24 cellular contexts compared by ENCODE assay signal in the genomic region with DNA sequence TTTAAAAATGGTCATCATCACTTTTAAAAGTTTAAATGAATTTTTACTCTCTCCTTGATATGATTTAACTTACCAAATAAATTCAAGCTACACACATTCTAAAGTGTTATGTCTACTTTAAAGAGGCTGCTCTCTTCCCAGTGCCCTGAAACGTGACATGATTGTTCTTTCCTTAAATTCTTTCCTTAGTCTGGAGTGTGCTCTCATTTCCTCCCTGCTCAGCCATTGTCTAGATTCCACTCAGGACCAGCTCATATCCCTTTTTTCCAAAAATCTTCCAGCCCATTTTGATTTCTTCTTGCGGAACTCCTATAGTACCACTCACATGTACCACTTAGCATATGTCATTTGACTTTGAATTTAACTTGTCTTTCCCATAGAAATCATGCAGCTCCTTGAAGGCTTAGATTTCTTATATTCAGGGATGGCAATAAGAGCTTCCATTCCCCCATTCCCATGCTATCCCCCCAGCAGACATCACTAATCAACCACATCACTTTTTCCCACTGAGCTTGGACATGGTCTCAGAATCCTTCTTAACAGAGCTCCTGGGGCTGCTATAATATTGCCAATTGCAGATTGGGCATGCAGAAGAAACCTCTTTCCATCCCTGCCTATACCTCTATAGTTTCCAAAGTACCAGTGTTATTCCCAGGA. TPM values are rescaled to one million over a fixed set of nuclear protein-coding genes. Genes with fewer than 3 reads are reported as not detected.
DNase-seq lines count a peak whose midpoint lies in the region; FAIRE-seq and TF ChIP-seq lines count a peak whose summit lies in the region.
"Had no signal": no experiment of that assay in that cellular context is flagged by ENCODE, and none has a peak within 500 bp of the region (broad histone marks: within the 10 kb centered on the region; RNA-seq: fewer than 3 reads in every experiment).

No MANE protein-coding gene starts in this region.

- intact Hi-C loops in endothelial cell of umbilical vein (cut with micrococcal nuclease), result no loop called here
- intact Hi-C loops in adrenal gland (cut with DNase I), result no loop called here

- POLR2A ChIA-PET in endothelial cell of umbilical vein (lab: Charles Lee), result interaction anchor here (0.8 kb wide), 1 partner anchor 21 kb away, joined by 4 read pairs; no protein-coding TSS in a partner anchor

- H3K4me2 ChIP-seq in endothelial cell of umbilical vein (ENCODE audit: insufficient read depth, low read length), result peak overlapping the region; percentile 31
- H3K4me2 ChIP-seq: BLaER1 had no signal

- no TSS peak for BruUV-seq in endothelial cell of umbilical vein (replicated peaks; lab: Mats Ljungman, UMichigan)

- no peak overlapping the region for H3K4me3 ChIP-seq in endothelial cell of umbilical vein (replicated peaks in 1 of 3; ENCODE audit: insufficient read depth in 1 of 3, low read depth in 1 of 3, low read length in 3 of 3)
- no peak overlapping the region for H3K4me3 ChIP-seq in adrenal gland
- H3K4me3 ChIP-seq: BLaER1 had no signal

- peak; percentile 48 for FAIRE-seq in endothelial cell of umbilical vein (lab: Jason Lieb, UNC)
- FAIRE-seq: A204.1, G401.6, GM12891, GM19239 had no signal

- CTCF ChIA-PET in endothelial cell of umbilical vein (lab: Charles Lee), result interaction anchor here (0.8 to 1.7 kb wide), 8 partner anchors 11 to 185 kb away, joined by 3 to 6 read pairs (median 4); no protein-coding TSS in a partner anchor

- 75 to 78% (median 77%) methylated on average over 2 of the region's 2 CpGs for WGBS in adrenal gland, 4 donors

- dilution Hi-C loops in endothelial cell of umbilical vein (cut with MboI; ENCODE audit: extremely low pct_ligation_motif_present, low sequenced_read_pairs), result no loop called here

- no peaks in the 10 kb centered on the region for H3K9me3 ChIP-seq in endothelial cell of umbilical vein (replicated peaks; ENCODE audit: control insufficient read depth, insufficient read depth, low read length)
- no peaks in the 10 kb centered on the region for H3K9me3 ChIP-seq in adrenal gland (replicated peaks in 1 of 3)
- H3K9me3 ChIP-seq: BE2C, BLaER1 had no signal

- TF ChIP-seq POLR2A in endothelial cell of umbilical vein (IDR thresholded peaks at IDR 0.05; ENCODE audit: low read depth, low read length) (no peak), adrenal gland (IDR thresholded peaks at IDR 0.05) (no peak)

- DNase-seq in dermis blood vessel endothelial cell, result peak; percentile 78
- peak; percentile 58 for DNase-seq in endothelial cell of umbilical vein (ENCODE audit: low read depth, low spot score)
- DNase-seq in adrenal gland, result no peak
- no peak for DNase-seq in EL
- DNase-seq in NK-92 (lab: John Stamatoyannopoulos, UW; ENCODE audit: unreplicated experiment), result no peak
- DNase-seq: 8988T; ACHN; BE2C; C1 segment of cervical spinal cord; CD4-positive, alpha-beta memory T cell; CD4-positive, CD25-positive, alpha-beta regulatory T cell; CD8-positive, alpha-beta memory T cell; COR-L47; DMS 273 treated with DMSO at 0.1 percent for 48 hours; DMS153; DMS53; DMS79; DND-41; GF-D8 had no signal

- H3K9me1 ChIP-seq in endothelial cell of umbilical vein (replicated peaks; ENCODE audit: control insufficient read depth, extremely low read depth, insufficient read depth, low read length), result no peaks in the 10 kb centered on the region

- H3K79me2 ChIP-seq in endothelial cell of umbilical vein (ENCODE audit: control insufficient read depth, insufficient read depth, low read length), result no peaks in the 10 kb centered on the region

- H3K36me3 ChIP-seq in endothelial cell of umbilical vein (ENCODE audit: control insufficient read depth in 2 of 2, extremely low read depth in 1 of 2, insufficient read depth in 2 of 2, low read length in 2 of 2), result no peaks in the 10 kb centered on the region
- H3K36me3 ChIP-seq in adrenal gland (replicated peaks in 1 of 2), result no peaks in the 10 kb centered on the region
- H3K36me3 ChIP-seq: BE2C, BLaER1 had no signal

- TF ChIP-seq CTCF in endothelial cell of umbilical vein (IDR thresholded peaks at IDR 0.05; ENCODE audit: extremely low read depth in 1 of 2, insufficient read depth in 1 of 2, low read depth in 1 of 2, low read length in 2 of 2), result no peak
- TF ChIP-seq CTCF in adrenal gland (IDR thresholded peaks at IDR 0.05), result no peak

- H4K20me1 ChIP-seq in endothelial cell of umbilical vein (replicated peaks; ENCODE audit: control insufficient read depth, extremely low read depth, insufficient read depth, low read length), result no peaks in the 10 kb centered on the region
- H4K20me1 ChIP-seq: BLaER1 had no signal

- peaks cover 14% of the 10 kb centered on the region for H3K4me1 ChIP-seq in endothelial cell of umbilical vein (ENCODE audit: control insufficient read depth, extremely low read depth, insufficient read depth, low read length)
- H3K4me1 ChIP-seq in adrenal gland (replicated peaks in 1 of 2), result no peaks in the 10 kb centered on the region
- H3K4me1 ChIP-seq: BE2C had no signal

- no peak overlapping the region for H2AFZ ChIP-seq in endothelial cell of umbilical vein (ENCODE audit: low read depth, low read length)

- H3K9ac ChIP-seq in endothelial cell of umbilical vein (replicated peaks; ENCODE audit: extremely low read depth, insufficient read depth, low read length), result peak overlapping the region; percentile 9
- H3K9ac ChIP-seq: BLaER1 had no signal

- H3K27ac ChIP-seq in endothelial cell of umbilical vein (ENCODE audit: insufficient read depth, low read depth, low read length) (peak overlapping the region; percentile 5), adrenal gland (no peak overlapping the region)
- H3K27ac ChIP-seq: BLaER1 had no signal

- no peaks in the 10 kb centered on the region for H3K27me3 ChIP-seq in endothelial cell of umbilical vein (ENCODE audit: control insufficient read depth in 2 of 2, insufficient read depth in 2 of 2, low read length in 2 of 2)
- no peaks in the 10 kb centered on the region for H3K27me3 ChIP-seq in adrenal gland
- H3K27me3 ChIP-seq: BLaER1 had no signal

TF ChIP-seq in endothelial cell of umbilical vein, 7 proteins besides CTCF, POLR2A, EP300 and RAD21:
- TF ChIP-seq MYC (IDR thresholded peaks at IDR 0.05; ENCODE audit: low read depth, low read length), result no peak
- TF ChIP-seq EZH2 (IDR thresholded peaks at IDR 0.05; ENCODE audit: borderline replicate concordance, low read depth, low read length, severe bottlenecking), result no peak
- no peak for TF ChIP-seq GATA2 (IDR thresholded peaks at IDR 0.05; ENCODE audit: insufficient read depth, insufficient read length, low read depth, low read length)
- TF ChIP-seq FOS (IDR thresholded peaks at IDR 0.05; ENCODE audit: borderline replicate concordance, insufficient read depth, low read length), result no peak
- no peak for TF ChIP-seq POLR2AphosphoS5 (IDR thresholded peaks at IDR 0.05; ENCODE audit: insufficient read depth, low read depth, low read length)
- TF ChIP-seq, protein P1, sequence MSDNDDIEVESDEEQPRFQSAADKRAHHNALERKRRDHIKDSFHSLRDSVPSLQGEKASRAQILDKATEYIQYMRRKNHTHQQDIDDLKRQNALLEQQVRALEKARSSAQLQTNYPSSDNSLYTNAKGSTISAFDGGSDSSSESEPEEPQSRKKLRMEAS (IDR thresholded peaks at IDR 0.05; ENCODE audit: insufficient read depth, insufficient read length), result no peak
- TF ChIP-seq JUN (IDR thresholded peaks at IDR 0.05; ENCODE audit: borderline replicate concordance, insufficient read depth, insufficient read length, low read depth), result no peak

RNA-seq across cellular contexts. Expression of a gene that starts 54.7 kb away (rescaled TPM):
- total RNA-seq in dermis blood vessel endothelial cell (36.9 TPM in 2 replicates), endothelial cell of umbilical vein (34.8 and 37.2 TPM in 2 replicates), adrenal gland (10 to 100 TPM in 7 of 8 donors, 1 to 10 TPM in 1; 8.3 to 22.7 (median 14.6) TPM)
- polyA plus RNA-seq in endothelial cell of umbilical vein (7.2 and 7.7 TPM in 2 replicates), adrenal gland (1 to 10 TPM; 3.0 to 8.3 (median 3.6) TPM)
- 5.2 and 6.4 TPM in 2 replicates for polyA plus RNA-seq in endothelial cell of umbilical vein (2011; cell fraction: cytosol; rRNA removed)
- polyA plus RNA-seq in endothelial cell of umbilical vein (2011; cell fraction: nucleus; rRNA removed), result 16.7 and 18.5 TPM in 2 replicates
- polyA plus RNA-seq in endothelial cell of umbilical vein (2012), result 8.2 and 9.9 TPM in 2 replicates
- polyA minus RNA-seq in endothelial cell of umbilical vein, result 18.9 and 21.7 TPM in 2 replicates
- polyA minus RNA-seq in endothelial cell of umbilical vein (2011; cell fraction: cytosol; rRNA and poly(A)+ RNA removed), result 0.20 TPM
- polyA minus RNA-seq in endothelial cell of umbilical vein (2011; cell fraction: nucleus; rRNA and poly(A)+ RNA removed), result 23.3 and 33.6 TPM in 2 replicates

Comparison
In these comparisons a context has a peak if more than half of its experiments do, and no peak if none do; other contexts are left out.
1. DNase-seq: peak in dermis blood vessel endothelial cell (single experiment) and endothelial cell of umbilical vein (single experiment); none in adrenal gland (0 of 7), EL (single experiment) and NK-92 (single experiment).